In the genomic region with DNA sequence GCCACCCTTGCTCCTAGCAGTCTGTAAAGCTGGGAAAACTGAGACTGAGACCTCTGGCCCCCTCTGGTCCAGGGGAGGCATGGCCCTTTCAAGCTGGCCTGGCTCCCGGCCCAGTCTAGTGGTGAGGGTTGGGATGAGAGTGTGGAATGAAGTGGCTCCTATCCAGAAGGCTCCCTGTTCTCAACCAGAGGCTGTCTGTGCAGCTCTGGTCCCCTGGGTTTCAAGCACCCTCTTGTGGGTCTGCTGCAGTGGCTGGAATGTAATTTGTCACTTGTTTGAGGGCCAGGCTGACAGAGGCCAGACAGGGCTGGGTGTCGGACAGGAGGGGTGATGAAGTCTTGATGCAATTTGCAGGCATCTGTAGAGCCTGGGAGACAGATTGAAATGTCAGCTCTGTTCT, we compare ENCODE assay signal across 11 cellular contexts. TPM values are rescaled to one million over a fixed set of nuclear protein-coding genes. Genes with fewer than 3 reads are reported as not detected.
DNase-seq lines count a peak whose midpoint lies in the region; TF ChIP-seq lines count a peak whose summit lies in the region.
"Had no signal": no experiment of that assay in that cellular context is flagged by ENCODE, and none has a peak within 500 bp of the region (broad histone marks: within the 10 kb centered on the region; RNA-seq: fewer than 3 reads in every experiment).

No MANE protein-coding gene starts in this region.

- peak overlapping the region; percentile 72 for H3K27ac Mint-ChIP-seq in neural progenitor cell
- H3K27ac Mint-ChIP-seq: activated CD4-positive, alpha-beta T cell treated with anti-CD3 and anti-CD28 coated beads, Interleukin-2, amount 10 ng/mL, durations not matched to agents 24 days and 14 days had no signal

- no peak overlapping the region for H2AFZ ChIP-seq in neural progenitor cell (replicated peaks)

- H3K27me3 ChIP-seq in neural progenitor cell (no peaks in the 10 kb centered on the region), ovary (no peaks in the 10 kb centered on the region)

- DNase-seq in HCEC 1CT (peak; percentile 12), NCI-H510A treated with DMSO at 0.1 percent for 48 hours (lab: John Stamatoyannopoulos, UW) (peak; percentile 92), fibroblast of the aortic adventitia (ENCODE audit: low read depth) (peak; percentile 51), neural progenitor cell (ENCODE audit: low spot score) (no peak), ovary (no peak), NCI-H1436 (lab: John Stamatoyannopoulos, UW) (no peak), lower leg skin (ENCODE audit: low spot score in 2 of 2) (no peak)
- DNase-seq in stimulated activated CD8-positive, alpha-beta memory T cell treated with anti-CD3 and anti-CD28 coated beads, Interleukin-4, amount 100 ng/mL, for 48 hours = no peak
- DNase-seq: activated CD4-positive, alpha-beta T cell treated with anti-CD3 and anti-CD28 coated beads, Interleukin-2, amount 10 ng/mL, durations not matched to agents 24 days and 14 days; activated gamma-delta T cell treated with Interleukin-2 at 50 U/mL for 16 hours; NCI-H526 had no signal

- no peaks in the 10 kb centered on the region for H3K36me3 Mint-ChIP-seq in neural progenitor cell

- H3K4me1 ChIP-seq in neural progenitor cell = peaks cover 44% of the 10 kb centered on the region
- H3K4me1 ChIP-seq in ovary (ENCODE audit: insufficient read depth) = peaks cover 6% of the 10 kb centered on the region

- peaks cover 12% of the 10 kb centered on the region for H4K20me1 ChIP-seq in neural progenitor cell (ENCODE audit: low read depth)

- peaks cover 30% of the 10 kb centered on the region for H3K4me1 Mint-ChIP-seq in neural progenitor cell

- TF ChIP-seq EP300 in ovary (IDR thresholded peaks at IDR 0.05) = no peak

- no peak overlapping the region for H3K4me2 ChIP-seq in neural progenitor cell

- TF ChIP-seq CTCF in fibroblast of the aortic adventitia (IDR thresholded peaks at IDR 0.05; ENCODE audit: insufficient read depth, low read length) (peak; percentile 28), neural progenitor cell (IDR thresholded peaks at IDR 0.05) (no peak), ovary (IDR thresholded peaks at IDR 0.05) (no peak), lower leg skin (IDR thresholded peaks at IDR 0.05) (no peak)

- 32 to 43% (median 38%) methylated on average over 2 of the region's 2 CpGs for WGBS in ovary, 3 donors
- WGBS in lower leg skin, 2 donors = 70 to 85% methylated on average over 2 of the region's 2 CpGs

- no peak overlapping the region for H3K4me3 ChIP-seq in fibroblast of the aortic adventitia (ENCODE audit: low read depth, low read length)
- no peak overlapping the region for H3K4me3 ChIP-seq in neural progenitor cell
- no peak overlapping the region for H3K4me3 ChIP-seq in ovary
- H3K4me3 ChIP-seq in lower leg skin (ENCODE audit: low read depth, poor library complexity, severe bottlenecking) = no peak overlapping the region

- H3K79me2 ChIP-seq in neural progenitor cell (ENCODE audit: low read depth) = no peaks in the 10 kb centered on the region

- no peak overlapping the region for H3K4me3 Mint-ChIP-seq in neural progenitor cell
- H3K4me3 Mint-ChIP-seq: activated CD4-positive, alpha-beta T cell treated with anti-CD3 and anti-CD28 coated beads, Interleukin-2, amount 10 ng/mL, durations not matched to agents 24 days and 14 days had no signal

- TF ChIP-seq POLR2A in ovary (IDR thresholded peaks at IDR 0.05) (no peak), lower leg skin (IDR thresholded peaks at IDR 0.05) (no peak)

- peaks cover 31% of the 10 kb centered on the region for H3K27me3 Mint-ChIP-seq in neural progenitor cell (ENCODE audit: insufficient read depth, low read depth)
- H3K27me3 Mint-ChIP-seq: activated CD4-positive, alpha-beta T cell treated with anti-CD3 and anti-CD28 coated beads, Interleukin-2, amount 10 ng/mL, durations not matched to agents 24 days and 14 days had no signal

- H3K9me3 ChIP-seq in neural progenitor cell (ENCODE audit: low read depth) = no peaks in the 10 kb centered on the region
- H3K9me3 ChIP-seq in ovary = no peaks in the 10 kb centered on the region

- H3K9me3 Mint-ChIP-seq in neural progenitor cell = peaks cover 2% of the 10 kb centered on the region
- H3K9me3 Mint-ChIP-seq: activated CD4-positive, alpha-beta T cell treated with anti-CD3 and anti-CD28 coated beads, Interleukin-2, amount 10 ng/mL, durations not matched to agents 24 days and 14 days had no signal

- intact Hi-C loops in ovary (cut with DNase I) = no loop called here
- intact Hi-C loops in lower leg skin (cut with DNase I; ENCODE audit: low total_unique reads) = no loop called here

- H3K36me3 ChIP-seq in neural progenitor cell = no peaks in the 10 kb centered on the region
- no peaks in the 10 kb centered on the region for H3K36me3 ChIP-seq in ovary

- H3F3A ChIP-seq in neural progenitor cell (ENCODE audit: low read depth) = peaks cover 27% of the 10 kb centered on the region

- H3K9ac ChIP-seq in neural progenitor cell = no peak overlapping the region

- H3K27ac ChIP-seq in neural progenitor cell (no peak overlapping the region), ovary (no peak overlapping the region)

RNA-seq across cellular contexts. Expression of a gene that starts 22.1 kb away (rescaled TPM):
- 25.7 and 58.1 TPM in 2 replicates for total RNA-seq in fibroblast of the aortic adventitia (ENCODE audit: low replicate concordance)
- 49.1 and 54.3 TPM in 2 replicates for total RNA-seq in neural progenitor cell (ENCODE audit: low replicate concordance)
- total RNA-seq in ovary = 10 to 100 TPM; 39.8 to 62.7 (median 48.8) TPM
- polyA plus RNA-seq in ovary = 10 to 100 TPM; 22.7 to 28.1 TPM
- 10 to 100 TPM; 24.4 to 52.9 (median 42.7) TPM for total RNA-seq in lower leg skin

RNA-seq across cellular contexts. Expression of a gene that starts 32.4 kb away (rescaled TPM):
- total RNA-seq in fibroblast of the aortic adventitia (ENCODE audit: low replicate concordance) (not detected in 2 replicates), neural progenitor cell (ENCODE audit: low replicate concordance) (1.5 and 4.9 TPM in 2 replicates), ovary (not detected), lower leg skin (not detected)
- polyA plus RNA-seq in ovary = not detected
- total RNA-seq: activated CD4-positive, alpha-beta T cell treated with anti-CD3 and anti-CD28 coated beads, Interleukin-2, amount 10 ng/mL, durations not matched to agents 24 days and 14 days had no signal

Comparison
In these comparisons a context has a peak if more than half of its experiments do, and no peak if none do; other contexts are left out.
1. DNase-seq: peak in HCEC 1CT (single experiment), NCI-H510A treated with DMSO at 0.1 percent for 48 hours (single experiment) and fibroblast of the aortic adventitia (single experiment); none in neural progenitor cell (single experiment), ovary (0 of 5), NCI-H1436 (single experiment), lower leg skin (0 of 2) and stimulated activated CD8-positive, alpha-beta memory T cell treated with anti-CD3 and anti-CD28 coated beads, Interleukin-4, amount 100 ng/mL, for 48 hours (single experiment).